Comparison of ENCODE assay signal across 33 cellular contexts in genomic region chr4:10599574-10599973, GRCh38.
DNase-seq lines count a peak whose midpoint lies in the region; ATAC-seq, FAIRE-seq and TF ChIP-seq lines count a peak whose summit lies in the region.
"Had no signal": no experiment of that assay in that cellular context is flagged by ENCODE, and none has a peak within 500 bp of the region (broad histone marks: within the 10 kb centered on the region; RNA-seq: fewer than 3 reads in every experiment).

No MANE protein-coding gene starts in this region.

- no peaks in the 10 kb centered on the region for H3K36me3 ChIP-seq in mesenchymal stem cell (ENCODE audit: control insufficient read depth in 1 of 2, insufficient read depth in 2 of 2, low read depth in 1 of 2, low read length in 2 of 2)
- H3K36me3 ChIP-seq: adrenal gland, lower lobe of right lung, upper lobe of left lung had no signal

- no peak overlapping the region for H3K4me3 Mint-ChIP-seq in activated T-cell treated with anti-CD3 and anti-CD28 coated beads, Interleukin-2, amount 50 U/mL, for 4 hours
- H3K4me3 Mint-ChIP-seq: nephron progenitor cell had no signal

- DNase-seq in RCC 7860 (ENCODE audit: low spot score) (peak; percentile 18), mesenchymal stem cell (peak; percentile 44), GM13976 (ENCODE audit: low spot score) (no peak)
- no peak for DNase-seq in activated T-cell treated with anti-CD3 and anti-CD28 coated beads, Interleukin-2, amount 50 U/mL, for 4 hours
- DNase-seq in stimulated activated CD4-positive, alpha-beta T cell treated with anti-CD3 and anti-CD28 coated beads, Interleukin-4, amount 100 ng/mL, for 4 hours, result no peak
- DNase-seq in activated naive CD4-positive, alpha-beta T cell treated with anti-CD3 and anti-CD28 coated beads, Interleukin-2, amount 50 U/mL, for 16 hours, result no peak
- DNase-seq: activated CD4-positive, alpha-beta T cell treated with anti-CD3 and anti-CD28 coated beads for 48 hours; activated naive CD4-positive, alpha-beta T cell treated with Interleukin-2 at 50 U/mL for 16 hours; activated T-cell treated with anti-CD3 and anti-CD28 coated beads, Interleukin-2, amount 50 U/mL, for 48 hours; adrenal gland; DMS53; effector memory CD4-positive, alpha-beta T cell; GDM1; head of caudate nucleus; kidney glomerular epithelial cell; lower lobe of right lung; NCI-H1092; NCI-H1694 treated with DMSO at 0.1 percent for 48 hours; NCI-H2171; NCI-H526; nephron progenitor cell; SHP77 treated with DMSO at 0.1 percent for 48 hours; stimulated activated CD4-positive, alpha-beta T cell treated with anti-CD3 and anti-CD28 coated beads, Interleukin-1b, Interleukin-23, amount 100 ng/mL, for 48 hours; SW 1271; T-helper 9 cell; upper lobe of left lung had no signal

- no peaks in the 10 kb centered on the region for H3K9me3 ChIP-seq in mesenchymal stem cell (ENCODE audit: control insufficient read depth, low read length)
- H3K9me3 ChIP-seq: adrenal gland, lower lobe of right lung, upper lobe of left lung had no signal

- no peaks in the 10 kb centered on the region for H3K4me1 Mint-ChIP-seq in activated T-cell treated with anti-CD3 and anti-CD28 coated beads, Interleukin-2, amount 50 U/mL, for 4 hours (ENCODE audit: low read depth)
- H3K4me1 Mint-ChIP-seq: nephron progenitor cell had no signal

- FAIRE-seq in RCC 7860 (lab: Jason Lieb, UNC), result no peak
- FAIRE-seq: colon had no signal

- H3K14ac ChIP-seq in mesenchymal stem cell (ENCODE audit: low read length in 2 of 2), result no peak overlapping the region

- peaks cover 6% of the 10 kb centered on the region for H3K27me3 Mint-ChIP-seq in activated T-cell treated with anti-CD3 and anti-CD28 coated beads, Interleukin-2, amount 50 U/mL, for 4 hours (ENCODE audit: low read depth)

- no peaks in the 10 kb centered on the region for H3K4me1 ChIP-seq in mesenchymal stem cell (ENCODE audit: control insufficient read depth, insufficient read depth, low read depth, low read length)
- H3K4me1 ChIP-seq: adrenal gland, lower lobe of right lung, upper lobe of left lung had no signal

- H3K36me3 Mint-ChIP-seq in activated T-cell treated with anti-CD3 and anti-CD28 coated beads, Interleukin-2, amount 50 U/mL, for 4 hours (ENCODE audit: insufficient read depth), result no peaks in the 10 kb centered on the region

- no peak overlapping the region for H3K23ac ChIP-seq in mesenchymal stem cell (ENCODE audit: low read length in 2 of 2)

- 77% methylated on average over 4 of the region's 4 CpGs for WGBS in mesenchymal stem cell

- H3K4me3 ChIP-seq in mesenchymal stem cell (ENCODE audit: insufficient read depth in 1 of 2, low read depth in 1 of 2, low read length in 2 of 2), result no peak overlapping the region
- H3K4me3 ChIP-seq: adrenal gland, lower lobe of right lung, smooth muscle cell, upper lobe of left lung had no signal

- no peaks in the 10 kb centered on the region for H3K9me3 Mint-ChIP-seq in activated T-cell treated with anti-CD3 and anti-CD28 coated beads, Interleukin-2, amount 50 U/mL, for 4 hours
- H3K9me3 Mint-ChIP-seq: nephron progenitor cell had no signal

- H2BK5ac ChIP-seq in mesenchymal stem cell (ENCODE audit: low read depth, low read length, poor library complexity, severe bottlenecking), result no peak overlapping the region

- H4K91ac ChIP-seq in mesenchymal stem cell (ENCODE audit: low read length), result no peak overlapping the region

- no peak overlapping the region for H4K8ac ChIP-seq in mesenchymal stem cell (ENCODE audit: low read length)

- H2BK12ac ChIP-seq in mesenchymal stem cell (ENCODE audit: low read length in 2 of 2), result no peak overlapping the region

- no peak overlapping the region for H2AFZ ChIP-seq in mesenchymal stem cell (ENCODE audit: low read depth, low read length)

- no peak overlapping the region for H3K27ac ChIP-seq in mesenchymal stem cell (ENCODE audit: low read length, poor library complexity, severe bottlenecking)
- H3K27ac ChIP-seq: adrenal gland, lower lobe of right lung, upper lobe of left lung, VCaP had no signal

- H2AK5ac ChIP-seq in mesenchymal stem cell (ENCODE audit: low read length, severe bottlenecking), result no peak overlapping the region

- no peak overlapping the region for H3K4me2 ChIP-seq in mesenchymal stem cell (ENCODE audit: low read length, poor library complexity, severe bottlenecking)
- H3K4me2 ChIP-seq: smooth muscle cell had no signal

- H3K27me3 ChIP-seq in mesenchymal stem cell (ENCODE audit: control insufficient read depth in 1 of 2, insufficient read depth in 1 of 2, low read length in 2 of 2), result no peaks in the 10 kb centered on the region
- H3K27me3 ChIP-seq: adrenal gland, upper lobe of left lung had no signal

- H2BK15ac ChIP-seq in mesenchymal stem cell (ENCODE audit: low read depth, poor library complexity, severe bottlenecking), result no peak overlapping the region

- H3K79me1 ChIP-seq in mesenchymal stem cell (replicated peaks; ENCODE audit: low read length, poor library complexity, severe bottlenecking), result no peaks in the 10 kb centered on the region

- in situ Hi-C loops in GM13976 (cut with MboI; ENCODE audit: low sequenced_read_pairs, unreplicated experiment), result loop anchor here (25.0 kb wide), 1 partner anchor 1113 kb away; no protein-coding TSS in a partner anchor

- H3K9ac ChIP-seq in mesenchymal stem cell (ENCODE audit: low read length), result no peak overlapping the region

- no peak overlapping the region for H2BK120ac ChIP-seq in mesenchymal stem cell (ENCODE audit: low read depth, low read length)

- peak; percentile 69 for ATAC-seq in GM18511 (IDR thresholded peaks at IDR 0.05; ENCODE audit: unreplicated experiment)
- peak; percentile 64 for ATAC-seq in HG02759 (IDR thresholded peaks at IDR 0.05; ENCODE audit: unreplicated experiment)
- no peak for ATAC-seq in activated T-cell treated with anti-CD3 and anti-CD28 coated beads, Interleukin-2, amount 50 U/mL, for 4 hours
- ATAC-seq: HCT116, lower lobe of right lung, Panc1 had no signal

- H3K18ac ChIP-seq in mesenchymal stem cell (ENCODE audit: low read depth in 1 of 2, low read length in 2 of 2), result no peak overlapping the region

- no peak for TF ChIP-seq CTCF in GM13976 (IDR thresholded peaks at IDR 0.05; ENCODE audit: borderline replicate concordance, control extremely low read depth, extremely low read depth, insufficient read depth, missing control alignments)

- no peak overlapping the region for H3K4ac ChIP-seq in mesenchymal stem cell (ENCODE audit: low read depth in 1 of 2, low read length in 2 of 2)

Comparison
In these comparisons a context has a peak if more than half of its experiments do, and no peak if none do; other contexts are left out.
1. ATAC-seq: peak in GM18511 (single experiment) and HG02759 (single experiment); none in activated T-cell treated with anti-CD3 and anti-CD28 coated beads, Interleukin-2, amount 50 U/mL, for 4 hours (0 of 2).
2. DNase-seq: peak in RCC 7860 (single experiment) and mesenchymal stem cell (single experiment); none in activated T-cell treated with anti-CD3 and anti-CD28 coated beads, Interleukin-2, amount 50 U/mL, for 4 hours (single experiment), stimulated activated CD4-positive, alpha-beta T cell treated with anti-CD3 and anti-CD28 coated beads, Interleukin-4, amount 100 ng/mL, for 4 hours (0 of 2), activated naive CD4-positive, alpha-beta T cell treated with anti-CD3 and anti-CD28 coated beads, Interleukin-2, amount 50 U/mL, for 16 hours (single experiment) and GM13976 (single experiment).